10 cellular contexts compared by ENCODE assay signal in genomic region chr14:28773917-28774691, GRCh38.
DNase-seq lines count a peak whose midpoint lies in the region; ATAC-seq, FAIRE-seq and TF ChIP-seq lines count a peak whose summit lies in the region.
"Had no signal": no experiment of that assay in that cellular context is flagged by ENCODE, and none has a peak within 500 bp of the region (broad histone marks: within the 10 kb centered on the region; RNA-seq: fewer than 3 reads in every experiment).

No MANE protein-coding gene starts in this region.

- no peak overlapping the region for H3K27ac ChIP-seq in iPS-20b (ENCODE audit: low read length)
- H3K27ac ChIP-seq: epithelial cell of prostate had no signal

- H3K9ac ChIP-seq in iPS-20b (ENCODE audit: low read depth, low read length) = no peak overlapping the region

- TF ChIP-seq CTCF in AG09309 (IDR thresholded peaks at IDR 0.05; ENCODE audit: control insufficient read depth, insufficient read depth, low read depth, low read length, missing control alignments) = peak; percentile 61

- peaks cover 5% of the 10 kb centered on the region; the same call in 1 of the 2 replicates for H3K4me1 ChIP-seq in iPS-20b (ENCODE audit: insufficient read depth, low read length)

- H3K4me3 ChIP-seq in AG09309 (ENCODE audit: control insufficient read depth, low read depth, low read length) (peak overlapping the region; percentile 8), iPS-20b (ENCODE audit: low read length) (peak overlapping the region; percentile 54; the same call in 1 of the 2 replicates)

- ATAC-seq in SK-N-SH treated with all-trans-retinoic acid at 6 μM for 48 hours (peak; percentile 81), GM18861 (IDR thresholded peaks at IDR 0.05; ENCODE audit: unreplicated experiment) (no peak), GM21723 (IDR thresholded peaks at IDR 0.05; ENCODE audit: unreplicated experiment) (no peak), GM18502 (IDR thresholded peaks at IDR 0.05; ENCODE audit: poor library complexity, unreplicated experiment) (no peak)

- no peaks in the 10 kb centered on the region for H3K36me3 ChIP-seq in iPS-20b (ENCODE audit: insufficient read depth, low read depth, low read length)

- peak; percentile 1 for DNase-seq in AG09309 (ENCODE audit: low read depth)
- DNase-seq in HCEC 1CT = peak; percentile 77
- DNase-seq in RCC 7860 (ENCODE audit: low spot score) = no peak

- H3K27me3 ChIP-seq in iPS-20b (ENCODE audit: insufficient read depth, low read length) = peaks cover 100% of the 10 kb centered on the region

- no peak for FAIRE-seq in RCC 7860 (lab: Jason Lieb, UNC)
- FAIRE-seq: GM12892 had no signal

- no peaks in the 10 kb centered on the region for H3K9me3 ChIP-seq in iPS-20b (ENCODE audit: insufficient read depth, low read depth, low read length)

TF ChIP-seq in SK-N-SH treated with all-trans-retinoic acid at 6 μM for 48 hours, 23 proteins besides CTCF, POLR2A, EP300 and RAD21:
- TF ChIP-seq, protein P1, sequence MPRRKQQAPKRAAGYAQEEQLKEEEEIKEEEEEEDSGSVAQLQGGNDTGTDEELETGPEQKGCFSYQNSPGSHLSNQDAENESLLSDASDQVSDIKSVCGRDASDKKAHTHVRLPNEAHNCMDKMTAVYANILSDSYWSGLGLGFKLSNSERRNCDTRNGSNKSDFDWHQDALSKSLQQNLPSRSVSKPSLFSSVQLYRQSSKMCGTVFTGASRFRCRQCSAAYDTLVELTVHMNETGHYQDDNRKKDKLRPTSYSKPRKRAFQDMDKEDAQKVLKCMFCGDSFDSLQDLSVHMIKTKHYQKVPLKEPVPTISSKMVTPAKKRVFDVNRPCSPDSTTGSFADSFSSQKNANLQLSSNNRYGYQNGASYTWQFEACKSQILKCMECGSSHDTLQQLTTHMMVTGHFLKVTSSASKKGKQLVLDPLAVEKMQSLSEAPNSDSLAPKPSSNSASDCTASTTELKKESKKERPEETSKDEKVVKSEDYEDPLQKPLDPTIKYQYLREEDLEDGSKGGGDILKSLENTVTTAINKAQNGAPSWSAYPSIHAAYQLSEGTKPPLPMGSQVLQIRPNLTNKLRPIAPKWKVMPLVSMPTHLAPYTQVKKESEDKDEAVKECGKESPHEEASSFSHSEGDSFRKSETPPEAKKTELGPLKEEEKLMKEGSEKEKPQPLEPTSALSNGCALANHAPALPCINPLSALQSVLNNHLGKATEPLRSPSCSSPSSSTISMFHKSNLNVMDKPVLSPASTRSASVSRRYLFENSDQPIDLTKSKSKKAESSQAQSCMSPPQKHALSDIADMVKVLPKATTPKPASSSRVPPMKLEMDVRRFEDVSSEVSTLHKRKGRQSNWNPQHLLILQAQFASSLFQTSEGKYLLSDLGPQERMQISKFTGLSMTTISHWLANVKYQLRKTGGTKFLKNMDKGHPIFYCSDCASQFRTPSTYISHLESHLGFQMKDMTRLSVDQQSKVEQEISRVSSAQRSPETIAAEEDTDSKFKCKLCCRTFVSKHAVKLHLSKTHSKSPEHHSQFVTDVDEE (CRISPR knock-in tag; IDR thresholded peaks at IDR 0.05) = no peak
- TF ChIP-seq ARNTL (CRISPR knock-in tag; IDR thresholded peaks at IDR 0.05; ENCODE audit: borderline replicate concordance, low read depth) (no peak), OSR1 (CRISPR knock-in tag; IDR thresholded peaks at IDR 0.05) (no peak), RARB (CRISPR knock-in tag; IDR thresholded peaks at IDR 0.05) (no peak), BACH2 (CRISPR knock-in tag; IDR thresholded peaks at IDR 0.05; ENCODE audit: borderline replicate concordance) (no peak), CREB5 (CRISPR knock-in tag; IDR thresholded peaks at IDR 0.05; ENCODE audit: low read depth) (no peak), ZNF70 (CRISPR knock-in tag; IDR thresholded peaks at IDR 0.05) (no peak), ZNF8 (CRISPR knock-in tag; IDR thresholded peaks at IDR 0.05) (no peak), CSDC2 (CRISPR knock-in tag; IDR thresholded peaks at IDR 0.05) (no peak), PPARA (CRISPR knock-in tag; IDR thresholded peaks at IDR 0.05; ENCODE audit: borderline replicate concordance) (no peak), ZFP30 (CRISPR knock-in tag; IDR thresholded peaks at IDR 0.05) (no peak), ISL1 (CRISPR knock-in tag; IDR thresholded peaks at IDR 0.05) (no peak), ZNF565 (CRISPR knock-in tag; conservative IDR thresholded peaks at IDR 0.05; ENCODE audit: low read depth) (no peak)
- TF ChIP-seq, protein P2, sequence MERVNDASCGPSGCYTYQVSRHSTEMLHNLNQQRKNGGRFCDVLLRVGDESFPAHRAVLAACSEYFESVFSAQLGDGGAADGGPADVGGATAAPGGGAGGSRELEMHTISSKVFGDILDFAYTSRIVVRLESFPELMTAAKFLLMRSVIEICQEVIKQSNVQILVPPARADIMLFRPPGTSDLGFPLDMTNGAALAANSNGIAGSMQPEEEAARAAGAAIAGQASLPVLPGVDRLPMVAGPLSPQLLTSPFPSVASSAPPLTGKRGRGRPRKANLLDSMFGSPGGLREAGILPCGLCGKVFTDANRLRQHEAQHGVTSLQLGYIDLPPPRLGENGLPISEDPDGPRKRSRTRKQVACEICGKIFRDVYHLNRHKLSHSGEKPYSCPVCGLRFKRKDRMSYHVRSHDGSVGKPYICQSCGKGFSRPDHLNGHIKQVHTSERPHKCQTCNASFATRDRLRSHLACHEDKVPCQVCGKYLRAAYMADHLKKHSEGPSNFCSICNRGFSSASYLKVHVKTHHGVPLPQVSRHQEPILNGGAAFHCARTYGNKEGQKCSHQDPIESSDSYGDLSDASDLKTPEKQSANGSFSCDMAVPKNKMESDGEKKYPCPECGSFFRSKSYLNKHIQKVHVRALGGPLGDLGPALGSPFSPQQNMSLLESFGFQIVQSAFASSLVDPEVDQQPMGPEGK (CRISPR knock-in tag; IDR thresholded peaks at IDR 0.05; ENCODE audit: borderline replicate concordance) = no peak
- TF ChIP-seq, protein P3, sequence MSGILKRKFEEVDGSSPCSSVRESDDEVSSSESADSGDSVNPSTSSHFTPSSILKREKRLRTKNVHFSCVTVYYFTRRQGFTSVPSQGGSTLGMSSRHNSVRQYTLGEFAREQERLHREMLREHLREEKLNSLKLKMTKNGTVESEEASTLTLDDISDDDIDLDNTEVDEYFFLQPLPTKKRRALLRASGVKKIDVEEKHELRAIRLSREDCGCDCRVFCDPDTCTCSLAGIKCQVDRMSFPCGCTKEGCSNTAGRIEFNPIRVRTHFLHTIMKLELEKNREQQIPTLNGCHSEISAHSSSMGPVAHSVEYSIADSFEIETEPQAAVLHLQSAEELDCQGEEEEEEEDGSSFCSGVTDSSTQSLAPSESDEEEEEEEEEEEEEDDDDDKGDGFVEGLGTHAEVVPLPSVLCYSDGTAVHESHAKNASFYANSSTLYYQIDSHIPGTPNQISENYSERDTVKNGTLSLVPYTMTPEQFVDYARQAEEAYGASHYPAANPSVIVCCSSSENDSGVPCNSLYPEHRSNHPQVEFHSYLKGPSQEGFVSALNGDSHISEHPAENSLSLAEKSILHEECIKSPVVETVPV (CRISPR knock-in tag; IDR thresholded peaks at IDR 0.05) = no peak
TF ChIP-seq in SK-N-SH treated with all-trans-retinoic acid at 6 μM for 48 hours: peak in this region for 0.
